32 cellular contexts compared by ENCODE assay signal in genomic region chr16:80601182-80601581, GRCh38.
"Had no signal": no experiment of that assay in that cellular context is flagged by ENCODE, and none has a peak within 500 bp of the region (broad histone marks: within the 10 kb centered on the region; RNA-seq: fewer than 3 reads in every experiment).

No MANE protein-coding gene starts in this region.

- ATAC-seq: activated CD8-positive, alpha-beta T cell treated with anti-CD3 and anti-CD28 coated beads for 36 hours; activated naive CD8-positive, alpha-beta T cell treated with anti-CD3 and anti-CD28 coated beads, Interleukin-2, amount 50 U/mL, for 24 hours; activated T-cell treated with anti-CD3 and anti-CD28 coated beads, Interleukin-2, amount 50 U/mL, for 4 hours; activated T-cell treated with anti-CD3 and anti-CD28 coated beads, Interleukin-2, amount 50 U/mL, for 72 hours had no signal

- DNase-seq: activated B cell treated with CpG ODN at 0.5 μM for 24 hours; activated CD4-positive, alpha-beta memory T cell treated with anti-CD3 and anti-CD28 coated beads for 36 hours; activated CD4-positive, alpha-beta T cell treated with anti-CD3 and anti-CD28 coated beads for 4 hours; activated CD4-positive, alpha-beta T cell treated with anti-CD3 and anti-CD28 coated beads, Interleukin-2, amount 10 ng/mL, durations not matched to agents 7 days and 5 days; activated CD4-positive, alpha-beta T cell treated with anti-CD3 and anti-CD28 coated beads, Interleukin-2, amount 50 U/mL, for 4 hours; activated CD4-positive, CD25-positive, alpha-beta regulatory T cell treated with anti-CD3 and anti-CD28 coated beads, Interleukin-2, amount 50 U/mL, for 72 hours; activated CD8-positive, alpha-beta memory T cell treated with anti-CD3 and anti-CD28 coated beads, Interleukin-2, amount 50 U/mL, for 4 hours; activated CD8-positive, alpha-beta T cell treated with anti-CD3 and anti-CD28 coated beads for 36 hours; activated effector memory CD4-positive, alpha-beta T cell treated with Interleukin-2 at 50 U/mL for 16 hours; activated gamma-delta T cell; activated naive CD4-positive, alpha-beta T cell treated with anti-CD3 and anti-CD28 coated beads, Interleukin-2, amount 10 ng/mL, durations not matched to agents 7 days and 5 days; activated naive CD4-positive, alpha-beta T cell treated with Interleukin-2 at 50 U/mL for 16 hours; activated naive CD8-positive, alpha-beta T cell treated with anti-CD3 and anti-CD28 coated beads, Interleukin-2, amount 10 ng/mL, durations not matched to agents 7 days and 5 days; activated naive CD8-positive, alpha-beta T cell treated with anti-CD3 and anti-CD28 coated beads, Interleukin-2, amount 50 U/mL, for 24 hours; activated T-cell treated with anti-CD3 and anti-CD28 coated beads for 4 hours; activated T-cell treated with anti-CD3 and anti-CD28 coated beads, Interleukin-2, amount 50 U/mL, for 1 hour; activated T-cell treated with anti-CD3 and anti-CD28 coated beads, Interleukin-2, amount 50 U/mL, for 4 hours; activated T-cell treated with anti-CD3 and anti-CD28 coated beads, Interleukin-2, amount 50 U/mL, for 72 hours; amygdala; anterior cingulate cortex; caudate nucleus; cerebellar nuclear complex; T-helper 1 cell; T-helper 2 cell; T-helper 9 cell had no signal

- H3K27ac Mint-ChIP-seq: activated B cell treated with CpG ODN at 0.5 μM for 24 hours; activated CD4-positive, alpha-beta memory T cell treated with anti-CD3 and anti-CD28 coated beads for 36 hours; activated CD4-positive, alpha-beta T cell treated with anti-CD3 and anti-CD28 coated beads, Interleukin-2, amount 10 ng/mL, durations not matched to agents 7 days and 5 days; activated CD8-positive, alpha-beta T cell treated with anti-CD3 and anti-CD28 coated beads for 36 hours; activated naive CD4-positive, alpha-beta T cell treated with anti-CD3 and anti-CD28 coated beads, Interleukin-2, amount 10 ng/mL, durations not matched to agents 7 days and 5 days; activated naive CD4-positive, alpha-beta T cell treated with anti-CD3 and anti-CD28 coated beads, Interleukin-2, amount 50 U/mL, for 24 hours; activated naive CD8-positive, alpha-beta T cell; activated naive CD8-positive, alpha-beta T cell treated with anti-CD3 and anti-CD28 coated beads, Interleukin-2, amount 10 ng/mL, durations not matched to agents 7 days and 5 days; activated naive CD8-positive, alpha-beta T cell treated with anti-CD3 and anti-CD28 coated beads, Interleukin-2, amount 50 U/mL, for 24 hours; activated T-cell treated with anti-CD3 and anti-CD28 coated beads, Interleukin-2, amount 50 U/mL, for 72 hours; activated T-helper 2 cell treated with anti-CD3 and anti-CD28 coated beads, Interferon-gamma antibody, Interleukin-2, Interleukin-4, amounts not matched to agents 10 μg/mL and 5 μg/mL and 100 μg/mL, durations not matched to agents 14 hours and 24 hours and 36 hours; brain; T-helper 1 cell treated with Interleukin-12 subunit alpha and Interleukin-12 subunit beta and Interleukin-4 antibody, amounts not matched to agents 30 μg/mL and 1 μg/mL, for 36 hours; T-helper 2 cell treated with Interferon-gamma antibody and Interleukin-4, amounts not matched to agents 5 μg/mL and 100 μg/mL, for 36 hours had no signal

- H3K27me3 Mint-ChIP-seq: activated B cell treated with CpG ODN at 0.5 μM for 24 hours; activated CD4-positive, alpha-beta memory T cell treated with anti-CD3 and anti-CD28 coated beads for 36 hours; activated CD8-positive, alpha-beta T cell treated with anti-CD3 and anti-CD28 coated beads for 36 hours; activated naive CD4-positive, alpha-beta T cell treated with anti-CD3 and anti-CD28 coated beads, Interleukin-2, amount 10 ng/mL, durations not matched to agents 7 days and 5 days; activated naive CD4-positive, alpha-beta T cell treated with anti-CD3 and anti-CD28 coated beads, Interleukin-2, amount 50 U/mL, for 24 hours; activated naive CD8-positive, alpha-beta T cell; brain; central memory CD8-positive, alpha-beta T cell had no signal

- H3K4me3 Mint-ChIP-seq: activated B cell treated with CpG ODN at 0.5 μM for 24 hours; activated CD4-positive, alpha-beta memory T cell treated with anti-CD3 and anti-CD28 coated beads for 36 hours; activated CD4-positive, alpha-beta T cell treated with anti-CD3 and anti-CD28 coated beads, Interleukin-2, amount 10 ng/mL, durations not matched to agents 7 days and 5 days; activated CD8-positive, alpha-beta T cell treated with anti-CD3 and anti-CD28 coated beads for 36 hours; activated naive CD4-positive, alpha-beta T cell treated with anti-CD3 and anti-CD28 coated beads, Interleukin-2, amount 10 ng/mL, durations not matched to agents 7 days and 5 days; activated naive CD4-positive, alpha-beta T cell treated with anti-CD3 and anti-CD28 coated beads, Interleukin-2, amount 50 U/mL, for 24 hours; activated naive CD8-positive, alpha-beta T cell; activated naive CD8-positive, alpha-beta T cell treated with anti-CD3 and anti-CD28 coated beads, Interleukin-2, amount 10 ng/mL, durations not matched to agents 7 days and 5 days; activated naive CD8-positive, alpha-beta T cell treated with anti-CD3 and anti-CD28 coated beads, Interleukin-2, amount 50 U/mL, for 24 hours; activated T-cell treated with anti-CD3 and anti-CD28 coated beads, Interleukin-2, amount 50 U/mL, for 4 hours; activated T-cell treated with anti-CD3 and anti-CD28 coated beads, Interleukin-2, amount 50 U/mL, for 72 hours; brain; central memory CD8-positive, alpha-beta T cell; T-helper 1 cell treated with Interleukin-12 subunit alpha and Interleukin-12 subunit beta and Interleukin-4 antibody, amounts not matched to agents 30 μg/mL and 1 μg/mL, for 36 hours; T-helper 2 cell treated with Interferon-gamma antibody and Interleukin-4, amounts not matched to agents 5 μg/mL and 100 μg/mL, for 36 hours had no signal

- H3K4me1 Mint-ChIP-seq: brain had no signal

- H3K9me3 Mint-ChIP-seq: activated B cell treated with CpG ODN at 0.5 μM for 24 hours had no signal
